ENCODE assay signal across 16 cellular contexts in the genomic region with DNA sequence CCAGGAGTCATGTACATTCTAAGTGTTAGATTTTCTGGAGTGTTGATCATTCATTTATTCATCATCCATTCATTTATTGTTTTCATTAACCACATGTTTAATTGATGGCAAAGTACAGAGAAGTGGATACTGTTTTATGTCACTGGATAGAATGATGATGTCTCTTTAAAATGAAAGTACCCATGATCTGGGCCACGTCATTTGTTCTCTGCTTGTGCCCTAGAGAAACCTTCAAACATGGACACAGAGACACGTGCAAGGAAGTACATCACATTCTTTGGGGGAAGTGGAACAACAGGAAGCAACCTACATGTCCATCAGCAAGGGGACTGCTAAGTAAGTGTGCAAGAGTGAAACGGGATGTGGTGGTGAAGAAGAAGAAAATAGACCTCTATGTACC.
DNase-seq lines count a peak whose midpoint lies in the region; ATAC-seq, FAIRE-seq and TF ChIP-seq lines count a peak whose summit lies in the region.
"Had no signal": no experiment of that assay in that cellular context is flagged by ENCODE, and none has a peak within 500 bp of the region (broad histone marks: within the 10 kb centered on the region; RNA-seq: fewer than 3 reads in every experiment).

No MANE protein-coding gene starts in this region.

- peaks cover 7% of the 10 kb centered on the region for H3K36me3 Mint-ChIP-seq in nephron progenitor cell (ENCODE audit: low read depth)
- H3K36me3 Mint-ChIP-seq in activated CD4-positive, alpha-beta memory T cell treated with anti-CD3 and anti-CD28 coated beads, Interleukin-2, amount 10 ng/mL, durations not matched to agents 7 days and 5 days (ENCODE audit: low read depth): no peaks in the 10 kb centered on the region

- H4K20me1 ChIP-seq in OCI-LY3 (ENCODE audit: insufficient read depth, low read length): no peaks in the 10 kb centered on the region
- H4K20me1 ChIP-seq: BLaER1 had no signal

- H3K9me3 Mint-ChIP-seq in nephron progenitor cell: peaks cover 25% of the 10 kb centered on the region
- H3K9me3 Mint-ChIP-seq in activated CD4-positive, alpha-beta memory T cell treated with anti-CD3 and anti-CD28 coated beads, Interleukin-2, amount 10 ng/mL, durations not matched to agents 7 days and 5 days: peaks cover 2% of the 10 kb centered on the region

- peaks cover 5% of the 10 kb centered on the region; the same call in 1 of the 2 replicates for H3K27me3 ChIP-seq in OCI-LY3 (ENCODE audit: low read depth, low read length)
- H3K27me3 ChIP-seq in breast epithelium: no peaks in the 10 kb centered on the region
- H3K27me3 ChIP-seq: BLaER1 had no signal

- H3K4me3 Mint-ChIP-seq in nephron progenitor cell: no peak overlapping the region
- no peak overlapping the region for H3K4me3 Mint-ChIP-seq in activated CD4-positive, alpha-beta memory T cell treated with anti-CD3 and anti-CD28 coated beads, Interleukin-2, amount 10 ng/mL, durations not matched to agents 7 days and 5 days

- H2AFZ ChIP-seq in OCI-LY3 (ENCODE audit: low read depth, low read length): peak overlapping the region; percentile 50

- CTCF ChIA-PET in activated CD4-positive, alpha-beta memory T cell treated with anti-CD3 and anti-CD28 coated beads, Interleukin-2, amount 10 ng/mL, durations not matched to agents 7 days and 5 days (lab: Charles Lee): no interaction called here

- H3K4me1 ChIP-seq in OCI-LY3 (ENCODE audit: low read length) (peaks cover 8% of the 10 kb centered on the region), breast epithelium (no peaks in the 10 kb centered on the region)
- H3K4me1 ChIP-seq: BLaER1, HAP-1 had no signal

- POLR2A ChIA-PET in activated CD4-positive, alpha-beta memory T cell treated with anti-CD3 and anti-CD28 coated beads, Interleukin-2, amount 10 ng/mL, durations not matched to agents 7 days and 5 days (lab: Charles Lee): no interaction called here

- TF ChIP-seq CTCF in OCI-LY3 (IDR thresholded peaks at IDR 0.05; ENCODE audit: low read depth, low read length): no peak
- TF ChIP-seq CTCF in breast epithelium (IDR thresholded peaks at IDR 0.05): no peak
- TF ChIP-seq CTCF in nephron progenitor cell (IDR thresholded peaks at IDR 0.05): no peak
- no peak for TF ChIP-seq CTCF in foreskin fibroblast (IDR thresholded peaks at IDR 0.05; ENCODE audit: low read depth, low read length)

- H3K27ac ChIP-seq in OCI-LY3 (ENCODE audit: low read length): no peak overlapping the region
- H3K27ac ChIP-seq in breast epithelium: peak overlapping the region; percentile 57 to 59
- H3K27ac ChIP-seq: BLaER1 had no signal

- peaks cover 30% of the 10 kb centered on the region for H3K4me1 Mint-ChIP-seq in nephron progenitor cell
- peaks cover 4% of the 10 kb centered on the region for H3K4me1 Mint-ChIP-seq in activated CD4-positive, alpha-beta memory T cell treated with anti-CD3 and anti-CD28 coated beads, Interleukin-2, amount 10 ng/mL, durations not matched to agents 7 days and 5 days

- peak overlapping the region; percentile 18 for H3K4me2 ChIP-seq in OCI-LY3 (ENCODE audit: low read length)
- H3K4me2 ChIP-seq: BLaER1 had no signal

- H3K9me3 ChIP-seq in OCI-LY3 (ENCODE audit: insufficient read depth, low read length) (no peaks in the 10 kb centered on the region), breast epithelium (no peaks in the 10 kb centered on the region)
- H3K9me3 ChIP-seq: BLaER1, HAP-1 had no signal

- FAIRE-seq in HTR-8/SVneo (lab: Jason Lieb, UNC): peak; percentile 84
- FAIRE-seq: RCC 7860 had no signal

- peak overlapping the region; percentile 70 for H3K27ac Mint-ChIP-seq in nephron progenitor cell
- H3K27ac Mint-ChIP-seq in activated CD4-positive, alpha-beta memory T cell treated with anti-CD3 and anti-CD28 coated beads, Interleukin-2, amount 10 ng/mL, durations not matched to agents 7 days and 5 days: no peak overlapping the region

- no peak overlapping the region for H3K9ac ChIP-seq in OCI-LY3 (ENCODE audit: low read length)
- H3K9ac ChIP-seq: BLaER1 had no signal

- DNase-seq in HTR-8/SVneo (ENCODE audit: insufficient read length, low spot score) (no peak), breast epithelium (ENCODE audit: low spot score in 2 of 2) (no peak), nephron progenitor cell (no peak), foreskin fibroblast (no peak)
- no peak for DNase-seq in activated CD4-positive, alpha-beta memory T cell treated with anti-CD3 and anti-CD28 coated beads, Interleukin-2, amount 10 ng/mL, durations not matched to agents 7 days and 5 days
- DNase-seq: Kasumi-1, NCI-H1436 treated with DMSO at 0.1 percent for 48 hours, NCI-H2081 treated with DMSO at 0.1 percent for 48 hours, NCI-H226, NCI-H526 treated with DMSO at 0.1 percent for 48 hours, SHP77 treated with DMSO at 0.1 percent for 48 hours had no signal

- no peaks in the 10 kb centered on the region for H3K36me3 ChIP-seq in OCI-LY3 (replicated peaks; ENCODE audit: low read depth, low read length)
- H3K36me3 ChIP-seq in breast epithelium: no peaks in the 10 kb centered on the region
- H3K36me3 ChIP-seq: BLaER1, HAP-1 had no signal

- H3K27me3 Mint-ChIP-seq in nephron progenitor cell (ENCODE audit: low read depth, poor library complexity): peaks cover 3% of the 10 kb centered on the region
- H3K27me3 Mint-ChIP-seq in activated CD4-positive, alpha-beta memory T cell treated with anti-CD3 and anti-CD28 coated beads, Interleukin-2, amount 10 ng/mL, durations not matched to agents 7 days and 5 days: peaks cover 2% of the 10 kb centered on the region

- no peak overlapping the region for H3K4me3 ChIP-seq in OCI-LY3 (ENCODE audit: low read length)
- no peak overlapping the region for H3K4me3 ChIP-seq in breast epithelium
- H3K4me3 ChIP-seq in foreskin fibroblast (ENCODE audit: low read depth in 1 of 2, low read length in 2 of 2): no peak overlapping the region
- H3K4me3 ChIP-seq: BLaER1, HAP-1 had no signal

- intact Hi-C loops in breast epithelium (cut with DNase I; ENCODE audit: low total_unique reads): no loop called here

- H3K79me2 ChIP-seq in OCI-LY3 (ENCODE audit: low read length): no peaks in the 10 kb centered on the region

- no peak for TF ChIP-seq POLR2A in breast epithelium (IDR thresholded peaks at IDR 0.05)

- no peak for ATAC-seq in GM19351 (IDR thresholded peaks at IDR 0.05; ENCODE audit: unreplicated experiment)
